7 cellular contexts compared by ENCODE assay signal in genomic region chr5:142015781-142016533, GRCh38. TPM values are rescaled to one million over a fixed set of nuclear protein-coding genes. Genes with fewer than 3 reads are reported as not detected.
DNase-seq lines count a peak whose midpoint lies in the region; ATAC-seq and TF ChIP-seq lines count a peak whose summit lies in the region.

No MANE protein-coding gene starts in this region.

- WGBS in IMR-90 (ENCODE audit: extremely low coverage in 2 of 2, insufficient read length in 1 of 2), 2 experiments, result 100% methylated on average over 1 of the region's 6 CpGs; no CpG with 5 or more reads in 1 of the 2 experiments
- WGBS in esophagus muscularis mucosa, result 71% methylated on average over 6 of the region's 6 CpGs

- CTCF ChIA-PET in IMR-90 (lab: Yijun Ruan, JAX), result interaction anchor here (0.8 to 1.8 kb wide), 3 partner anchors 9 to 127 kb away, joined by 3 to 5 read pairs (median 3); no protein-coding TSS in a partner anchor

- no peak overlapping the region for H4K91ac ChIP-seq in IMR-90 (ENCODE audit: insufficient read depth, low read depth, low read length)

- no peak overlapping the region for H2BK20ac ChIP-seq in IMR-90 (ENCODE audit: low read depth, low read length)

- ATAC-seq in GM19467 (IDR thresholded peaks at IDR 0.05; ENCODE audit: unreplicated experiment), result peak; percentile 30
- no peak for ATAC-seq in IMR-90 (ENCODE audit: low read depth)
- no peak for ATAC-seq in HG02571 (IDR thresholded peaks at IDR 0.05; ENCODE audit: unreplicated experiment)

- H3K4me2 ChIP-seq in IMR-90 (ENCODE audit: low read depth, low read length), result no peak overlapping the region; the same call in 1 of the 2 replicates

- no peak overlapping the region for H3K23ac ChIP-seq in IMR-90 (ENCODE audit: low read depth, low read length)

- no peak overlapping the region for H3K4ac ChIP-seq in IMR-90 (ENCODE audit: low read depth, low read length)

- TF ChIP-seq CTCF in IMR-90 (conservative IDR thresholded peaks at IDR 0.05; ENCODE audit: low read depth, low read length) (no peak), esophagus muscularis mucosa (IDR thresholded peaks at IDR 0.05) (no peak)

- 0 out of 4 replicates have a peak overlapping the region, but pooled peaks of 1 of the 2 experiments have one; percentile 20 for H4K8ac ChIP-seq in IMR-90 (ENCODE audit: low read depth in 2 of 2, low read length in 2 of 2)

- H3K36me3 ChIP-seq in IMR-90 (ENCODE audit: control insufficient read depth, insufficient read depth, low read length) (peaks cover 5% of the 10 kb centered on the region; the same call in 1 of the 2 replicates), esophagus muscularis mucosa (no peaks in the 10 kb centered on the region), HAP-1 (replicated peaks) (no peaks in the 10 kb centered on the region)

- TF ChIP-seq POLR2A in IMR-90 (IDR thresholded peaks at IDR 0.05; ENCODE audit: low read depth, low read length) (no peak), esophagus muscularis mucosa (IDR thresholded peaks at IDR 0.05; ENCODE audit: low read depth) (no peak)

- DNase-seq in IMR-90 (peak; percentile 56), esophagus muscularis mucosa (ENCODE audit: extremely low spot score) (no peak), HAP-1 (ENCODE audit: low spot score in 2 of 2) (no peak)
- peak; percentile 33 to 37 for DNase-seq in activated CD4-positive, alpha-beta T cell treated with anti-CD3 and anti-CD28 coated beads, Interleukin-2, amount 50 U/mL, for 4 hours
- DNase-seq in stimulated activated CD4-positive, alpha-beta T cell treated with anti-CD3 and anti-CD28 coated beads, Interleukin-15, amount 100 ng/mL, for 24 hours, result peak; percentile 67

- H3K9me3 ChIP-seq in IMR-90 (ENCODE audit: control insufficient read depth, insufficient read depth, low read length), result no peaks in the 10 kb centered on the region; the same call in 1 of the 2 replicates
- peaks cover 0 to 8% (median 0%) of the 10 kb centered on the region in 4 donors for H3K9me3 ChIP-seq in esophagus muscularis mucosa
- H3K9me3 ChIP-seq in HAP-1, result no peaks in the 10 kb centered on the region

- H2AK9ac ChIP-seq in IMR-90 (replicated peaks; ENCODE audit: low read depth, low read length, poor library complexity), result no peak overlapping the region

- H3K9ac ChIP-seq in IMR-90 (ENCODE audit: low read depth, low read length), result no peak overlapping the region

- no peak overlapping the region for H3K56ac ChIP-seq in IMR-90 (ENCODE audit: extremely low read depth, insufficient read depth, low read length)

- no peak for TF ChIP-seq EP300 in esophagus muscularis mucosa (IDR thresholded peaks at IDR 0.05)

- in situ Hi-C loops in IMR-90 (cut with MboI; ENCODE audit: low sequenced_read_pairs), result no loop called here
- in situ Hi-C loops in HAP-1 (cut with MboI; ENCODE audit: low sequenced_read_pairs), result no loop called here

- H3K79me1 ChIP-seq in IMR-90 (ENCODE audit: low read depth in 1 of 2, low read length in 2 of 2), result peaks cover 4 to 17% of the 10 kb centered on the region in 2 experiments; a peak in 3 of 4 replicates

- intact Hi-C loops in IMR-90 (cut with micrococcal nuclease) (loop anchor here (2.0 to 10.0 kb wide), 3 partner anchors 46 to 679 kb away; partner anchors contain the start of gene NDFIP1), esophagus muscularis mucosa (cut with DNase I) (loop anchor here (1.0 kb wide), 1 partner anchor 93 kb away; no protein-coding TSS in a partner anchor)

- H2BK120ac ChIP-seq in IMR-90 (ENCODE audit: low read depth, low read length), result no peak overlapping the region

- H4K20me1 ChIP-seq in IMR-90 (ENCODE audit: insufficient read depth, low read length), result no peaks in the 10 kb centered on the region

- peaks cover 10% of the 10 kb centered on the region for H3K4me1 ChIP-seq in IMR-90 (ENCODE audit: control insufficient read depth, insufficient read depth, low read length)
- peaks cover 8 to 42% (median 29%) of the 10 kb centered on the region in 4 donors for H3K4me1 ChIP-seq in esophagus muscularis mucosa
- H3K4me1 ChIP-seq in HAP-1, result peaks cover 9% of the 10 kb centered on the region; the same call in 1 of the 2 replicates

- 0 out of 2 replicates have a peak overlapping the region, but pooled peaks have one; percentile 5 for H2AK5ac ChIP-seq in IMR-90 (ENCODE audit: low read depth, low read length)

- no peak overlapping the region for H3K27ac ChIP-seq in IMR-90 (ENCODE audit: insufficient read depth, low read length)
- H3K27ac ChIP-seq in esophagus muscularis mucosa (replicated peaks in 1 of 4), result peak overlapping the region; percentile 9 to 52 (median 35)

- no peak overlapping the region for H3K4me3 ChIP-seq in IMR-90 (ENCODE audit: insufficient read depth, low read depth, low read length)
- no peak overlapping the region for H3K4me3 ChIP-seq in esophagus muscularis mucosa
- H3K4me3 ChIP-seq in HAP-1, result no peak overlapping the region

- H2BK15ac ChIP-seq in IMR-90 (ENCODE audit: low read depth, low read length), result no peak overlapping the region

- H3K9me1 ChIP-seq in IMR-90 (ENCODE audit: insufficient read depth, low read length), result peaks cover 19% of the 10 kb centered on the region

- dilution Hi-C loops in IMR-90 (cut with HindIII; ENCODE audit: low sequenced_read_pairs, unreplicated experiment), result no loop called here

- POLR2A ChIA-PET in IMR-90 (lab: Charles Lee; ENCODE audit: unreplicated experiment), result no interaction called here

- no TSS peak for BruUV-seq in IMR-90 (replicated peaks; lab: Mats Ljungman, UMichigan)

- no peak overlapping the region for H3K18ac ChIP-seq in IMR-90 (ENCODE audit: low read depth, low read length)

- H2BK5ac ChIP-seq in IMR-90 (ENCODE audit: low read depth, low read length, poor library complexity, severe bottlenecking), result no peak overlapping the region

- H3K14ac ChIP-seq in IMR-90 (replicated peaks; ENCODE audit: low read depth, low read length), result no peak overlapping the region

- H4K5ac ChIP-seq in IMR-90 (ENCODE audit: low read depth, low read length), result no peak overlapping the region

- no peak for TF ChIP-seq RAD21 in IMR-90 (IDR thresholded peaks at IDR 0.05; ENCODE audit: low read length)

- H3K27me3 ChIP-seq in IMR-90 (ENCODE audit: control insufficient read depth, insufficient read depth, low read length) (no peaks in the 10 kb centered on the region), esophagus muscularis mucosa (no peaks in the 10 kb centered on the region), HAP-1 (ENCODE audit: low read depth) (0 out of 2 replicates have a peak, but pooled peaks cover 2% of the 10 kb centered on the region)

- H2AFZ ChIP-seq in IMR-90 (replicated peaks; ENCODE audit: low read length, poor library complexity), result peak overlapping the region; percentile 69

TF ChIP-seq in IMR-90, 13 proteins besides CTCF, POLR2A, EP300 and RAD21:
- TF ChIP-seq RCOR1 (IDR thresholded peaks at IDR 0.05; ENCODE audit: insufficient replicate concordance, low read length) (no peak), NFE2L2 (IDR thresholded peaks at IDR 0.05; ENCODE audit: low read depth, low read length) (no peak), FOS (IDR thresholded peaks at IDR 0.05; ENCODE audit: low read depth, low read length) (peak; percentile 43; the same call in 1 of the 2 replicates), ELK1 (IDR thresholded peaks at IDR 0.05; ENCODE audit: borderline replicate concordance, low read depth, low read length) (no peak), MAZ (IDR thresholded peaks at IDR 0.05; ENCODE audit: borderline replicate concordance, low read depth, low read length) (no peak), RFX5 (IDR thresholded peaks at IDR 0.05; ENCODE audit: low read depth, low read length) (no peak)

RNA-seq across cellular contexts. Expression of gene GNPDA1, which starts 3.1 kb away (rescaled TPM):
- 50.5 and 60.6 TPM in 2 replicates for total RNA-seq in IMR-90 (2012; rRNA removed)
- 19.6 and 23.1 TPM in 2 replicates for polyA plus RNA-seq in IMR-90 (2012; rRNA removed)
- polyA plus RNA-seq in IMR-90 (2012; cell fraction: cytosol; rRNA removed), result 11.2 and 22.3 TPM in 2 replicates
- polyA plus RNA-seq in IMR-90 (2012; cell fraction: nucleus; rRNA removed; ENCODE audit: low replicate concordance), result 17.9 and 21.4 TPM in 2 replicates
- 10 to 100 TPM; 19.5 to 52.4 (median 35.4) TPM for total RNA-seq in esophagus muscularis mucosa

RNA-seq across cellular contexts. Expression of gene RNF14, which starts 47.1 kb away (rescaled TPM):
- 78.6 and 106 TPM in 2 replicates for total RNA-seq in IMR-90 (2012; rRNA removed)
- polyA plus RNA-seq in IMR-90 (2012; rRNA removed), result 27.0 and 36.1 TPM in 2 replicates
- 11.7 and 16.9 TPM in 2 replicates for polyA plus RNA-seq in IMR-90 (2012; cell fraction: cytosol; rRNA removed)
- 5.1 and 20.8 TPM in 2 replicates for polyA plus RNA-seq in IMR-90 (2012; cell fraction: nucleus; rRNA removed; ENCODE audit: low replicate concordance)
- total RNA-seq in esophagus muscularis mucosa, result 10 to 100 TPM; 65.8 to 94.1 (median 72.6) TPM

RNA-seq across cellular contexts. Expression of gene PCDH12, which starts 58.0 kb away (rescaled TPM):
- under 0.01 and 0.18 TPM in 2 replicates for total RNA-seq in IMR-90 (2012; rRNA removed)
- 0.01 and 0.02 TPM in 2 replicates for polyA plus RNA-seq in IMR-90 (2012; rRNA removed)
- polyA plus RNA-seq in IMR-90 (2012; cell fraction: cytosol; rRNA removed), result 0.01 TPM in 1 of 2 replicates, not detected in the other
- 0.02 TPM in 1 of 2 replicates, not detected in the other for polyA plus RNA-seq in IMR-90 (2012; cell fraction: nucleus; rRNA removed; ENCODE audit: low replicate concordance)
- total RNA-seq in esophagus muscularis mucosa, result 1 to 10 TPM; 1.2 to 6.7 (median 3.5) TPM

Comparison
In these comparisons a context has a peak if more than half of its experiments do, and no peak if none do; other contexts are left out.
1. DNase-seq: peak in IMR-90 (single experiment), activated CD4-positive, alpha-beta T cell treated with anti-CD3 and anti-CD28 coated beads, Interleukin-2, amount 50 U/mL, for 4 hours (2 of 2) and stimulated activated CD4-positive, alpha-beta T cell treated with anti-CD3 and anti-CD28 coated beads, Interleukin-15, amount 100 ng/mL, for 24 hours (single experiment); none in esophagus muscularis mucosa (single experiment) and HAP-1 (0 of 2).